Comparison of ENCODE assay signal across 1 cellular context in genomic region chr6:18155273-18155863, GRCh38.
TF ChIP-seq lines count a peak whose summit lies in the region.

A gene with protein sequence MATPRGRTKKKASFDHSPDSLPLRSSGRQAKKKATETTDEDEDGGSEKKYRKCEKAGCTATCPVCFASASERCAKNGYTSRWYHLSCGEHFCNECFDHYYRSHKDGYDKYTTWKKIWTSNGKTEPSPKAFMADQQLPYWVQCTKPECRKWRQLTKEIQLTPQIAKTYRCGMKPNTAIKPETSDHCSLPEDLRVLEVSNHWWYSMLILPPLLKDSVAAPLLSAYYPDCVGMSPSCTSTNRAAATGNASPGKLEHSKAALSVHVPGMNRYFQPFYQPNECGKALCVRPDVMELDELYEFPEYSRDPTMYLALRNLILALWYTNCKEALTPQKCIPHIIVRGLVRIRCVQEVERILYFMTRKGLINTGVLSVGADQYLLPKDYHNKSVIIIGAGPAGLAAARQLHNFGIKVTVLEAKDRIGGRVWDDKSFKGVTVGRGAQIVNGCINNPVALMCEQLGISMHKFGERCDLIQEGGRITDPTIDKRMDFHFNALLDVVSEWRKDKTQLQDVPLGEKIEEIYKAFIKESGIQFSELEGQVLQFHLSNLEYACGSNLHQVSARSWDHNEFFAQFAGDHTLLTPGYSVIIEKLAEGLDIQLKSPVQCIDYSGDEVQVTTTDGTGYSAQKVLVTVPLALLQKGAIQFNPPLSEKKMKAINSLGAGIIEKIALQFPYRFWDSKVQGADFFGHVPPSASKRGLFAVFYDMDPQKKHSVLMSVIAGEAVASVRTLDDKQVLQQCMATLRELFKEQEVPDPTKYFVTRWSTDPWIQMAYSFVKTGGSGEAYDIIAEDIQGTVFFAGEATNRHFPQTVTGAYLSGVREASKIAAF (plus strand): TSS chr6:18155422. CDS start chr6:18159896, 4,474 bp downstream.

TF ChIP-seq in HepG2, 621 proteins besides CTCF, POLR2A, EP300 and RAD21 (continued from another document and continues in another):
- TF ChIP-seq, protein P1, sequence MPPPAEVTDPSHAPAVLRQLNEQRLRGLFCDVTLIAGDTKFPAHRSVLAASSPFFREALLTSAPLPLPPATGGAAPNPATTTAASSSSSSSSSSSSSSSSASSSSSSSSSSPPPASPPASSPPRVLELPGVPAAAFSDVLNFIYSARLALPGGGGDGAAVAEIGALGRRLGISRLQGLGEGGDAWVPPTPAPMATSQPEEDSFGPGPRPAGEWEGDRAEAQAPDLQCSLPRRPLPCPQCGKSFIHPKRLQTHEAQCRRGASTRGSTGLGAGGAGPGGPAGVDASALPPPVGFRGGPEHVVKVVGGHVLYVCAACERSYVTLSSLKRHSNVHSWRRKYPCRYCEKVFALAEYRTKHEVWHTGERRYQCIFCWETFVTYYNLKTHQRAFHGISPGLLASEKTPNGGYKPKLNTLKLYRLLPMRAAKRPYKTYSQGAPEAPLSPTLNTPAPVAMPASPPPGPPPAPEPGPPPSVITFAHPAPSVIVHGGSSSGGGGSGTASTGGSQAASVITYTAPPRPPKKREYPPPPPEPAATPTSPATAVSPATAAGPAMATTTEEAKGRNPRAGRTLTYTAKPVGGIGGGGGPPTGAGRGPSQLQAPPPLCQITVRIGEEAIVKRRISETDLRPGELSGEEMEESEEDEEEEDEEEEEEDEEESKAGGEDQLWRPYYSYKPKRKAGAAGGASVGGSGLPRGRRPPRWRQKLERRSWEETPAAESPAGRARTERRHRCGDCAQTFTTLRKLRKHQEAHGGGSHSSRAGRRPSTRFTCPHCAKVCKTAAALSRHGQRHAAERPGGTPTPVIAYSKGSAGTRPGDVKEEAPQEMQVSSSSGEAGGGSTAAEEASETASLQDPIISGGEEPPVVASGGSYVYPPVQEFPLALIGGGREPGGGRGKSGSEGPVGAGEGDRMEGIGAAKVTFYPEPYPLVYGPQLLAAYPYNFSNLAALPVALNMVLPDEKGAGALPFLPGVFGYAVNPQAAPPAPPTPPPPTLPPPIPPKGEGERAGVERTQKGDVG (CRISPR knock-in tag; IDR thresholded peaks at IDR 0.05; ENCODE audit: borderline replicate concordance): no peak
- TF ChIP-seq PHF8 (CRISPR knock-in tag; IDR thresholded peaks at IDR 0.05): peak; percentile 72
- TF ChIP-seq, protein P2, sequence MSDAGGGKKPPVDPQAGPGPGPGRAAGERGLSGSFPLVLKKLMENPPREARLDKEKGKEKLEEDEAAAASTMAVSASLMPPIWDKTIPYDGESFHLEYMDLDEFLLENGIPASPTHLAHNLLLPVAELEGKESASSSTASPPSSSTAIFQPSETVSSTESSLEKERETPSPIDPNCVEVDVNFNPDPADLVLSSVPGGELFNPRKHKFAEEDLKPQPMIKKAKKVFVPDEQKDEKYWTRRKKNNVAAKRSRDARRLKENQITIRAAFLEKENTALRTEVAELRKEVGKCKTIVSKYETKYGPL (CRISPR knock-in tag; IDR thresholded peaks at IDR 0.05): no peak
- TF ChIP-seq HMGXB3 (CRISPR knock-in tag; IDR thresholded peaks at IDR 0.05; ENCODE audit: borderline replicate concordance): no peak
- no peak for TF ChIP-seq ZNF292 (CRISPR knock-in tag; IDR thresholded peaks at IDR 0.05; ENCODE audit: borderline replicate concordance, low read depth)
- peak; percentile 75; the same call in 1 of the 2 replicates for TF ChIP-seq ZNF333 (CRISPR knock-in tag; IDR thresholded peaks at IDR 0.05; ENCODE audit: borderline replicate concordance)
- no peak for TF ChIP-seq MED8 (CRISPR knock-in tag; IDR thresholded peaks at IDR 0.05; ENCODE audit: insufficient replicate concordance)
- TF ChIP-seq LCORL (IDR thresholded peaks at IDR 0.05): no peak
- TF ChIP-seq LCORL (CRISPR knock-in tag; IDR thresholded peaks at IDR 0.05): peak; percentile 44; the same call in 1 of the 2 replicates
- TF ChIP-seq, protein P3, sequence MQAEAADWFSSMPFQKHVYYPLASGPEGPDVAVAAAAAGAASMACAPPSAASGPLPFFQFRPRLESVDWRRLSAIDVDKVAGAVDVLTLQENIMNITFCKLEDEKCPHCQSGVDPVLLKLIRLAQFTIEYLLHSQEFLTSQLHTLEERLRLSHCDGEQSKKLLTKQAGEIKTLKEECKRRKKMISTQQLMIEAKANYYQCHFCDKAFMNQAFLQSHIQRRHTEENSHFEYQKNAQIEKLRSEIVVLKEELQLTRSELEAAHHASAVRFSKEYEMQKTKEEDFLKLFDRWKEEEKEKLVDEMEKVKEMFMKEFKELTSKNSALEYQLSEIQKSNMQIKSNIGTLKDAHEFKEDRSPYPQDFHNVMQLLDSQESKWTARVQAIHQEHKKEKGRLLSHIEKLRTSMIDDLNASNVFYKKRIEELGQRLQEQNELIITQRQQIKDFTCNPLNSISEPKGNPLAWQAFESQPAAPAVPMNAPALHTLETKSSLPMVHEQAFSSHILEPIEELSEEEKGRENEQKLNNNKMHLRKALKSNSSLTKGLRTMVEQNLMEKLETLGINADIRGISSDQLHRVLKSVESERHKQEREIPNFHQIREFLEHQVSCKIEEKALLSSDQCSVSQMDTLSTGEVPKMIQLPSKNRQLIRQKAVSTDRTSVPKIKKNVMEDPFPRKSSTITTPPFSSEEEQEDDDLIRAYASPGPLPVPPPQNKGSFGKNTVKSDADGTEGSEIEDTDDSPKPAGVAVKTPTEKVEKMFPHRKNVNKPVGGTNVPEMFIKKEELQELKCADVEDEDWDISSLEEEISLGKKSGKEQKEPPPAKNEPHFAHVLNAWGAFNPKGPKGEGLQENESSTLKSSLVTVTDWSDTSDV (CRISPR knock-in tag; IDR thresholded peaks at IDR 0.05): no peak
- TF ChIP-seq RORA (CRISPR knock-in tag; IDR thresholded peaks at IDR 0.05): no peak
- TF ChIP-seq ZNF660 (CRISPR knock-in tag; IDR thresholded peaks at IDR 0.05; ENCODE audit: borderline replicate concordance, low read depth): no peak
- no peak for TF ChIP-seq NONO (IDR thresholded peaks at IDR 0.05)
- peak; percentile 85 for TF ChIP-seq NONO (CRISPR knock-in tag; conservative IDR thresholded peaks at IDR 0.05)
- 0 out of 2 replicates have a peak, but pooled peaks have one; percentile 2 for TF ChIP-seq SNAPC4 (CRISPR knock-in tag; IDR thresholded peaks at IDR 0.05)
- TF ChIP-seq GATA4 (IDR thresholded peaks at IDR 0.05; ENCODE audit: borderline replicate concordance, low read depth): no peak
- TF ChIP-seq, protein P4, sequence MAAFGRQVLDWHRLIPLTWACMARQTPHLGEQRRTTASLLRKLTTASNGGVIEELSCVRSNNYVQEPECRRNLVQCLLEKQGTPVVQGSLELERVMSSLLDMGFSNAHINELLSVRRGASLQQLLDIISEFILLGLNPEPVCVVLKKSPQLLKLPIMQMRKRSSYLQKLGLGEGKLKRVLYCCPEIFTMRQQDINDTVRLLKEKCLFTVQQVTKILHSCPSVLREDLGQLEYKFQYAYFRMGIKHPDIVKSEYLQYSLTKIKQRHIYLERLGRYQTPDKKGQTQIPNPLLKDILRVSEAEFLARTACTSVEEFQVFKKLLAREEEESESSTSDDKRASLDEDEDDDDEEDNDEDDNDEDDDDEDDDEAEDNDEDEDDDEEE (CRISPR knock-in tag; IDR thresholded peaks at IDR 0.05): peak; percentile 46; the same call in 1 of the 2 replicates
- TF ChIP-seq ZNF549 (CRISPR knock-in tag; IDR thresholded peaks at IDR 0.05): no peak
- no peak for TF ChIP-seq ZNF737 (CRISPR knock-in tag; IDR thresholded peaks at IDR 0.05; ENCODE audit: borderline replicate concordance)
- peak; percentile 72; the same call in 1 of the 2 replicates for TF ChIP-seq ZNF777 (CRISPR knock-in tag; IDR thresholded peaks at IDR 0.05)
- TF ChIP-seq ZNF614 (CRISPR knock-in tag; IDR thresholded peaks at IDR 0.05; ENCODE audit: borderline replicate concordance): no peak; the same call in 1 of the 2 replicates
- no peak for TF ChIP-seq CENPX (CRISPR knock-in tag; IDR thresholded peaks at IDR 0.05)
- TF ChIP-seq, protein P5, sequence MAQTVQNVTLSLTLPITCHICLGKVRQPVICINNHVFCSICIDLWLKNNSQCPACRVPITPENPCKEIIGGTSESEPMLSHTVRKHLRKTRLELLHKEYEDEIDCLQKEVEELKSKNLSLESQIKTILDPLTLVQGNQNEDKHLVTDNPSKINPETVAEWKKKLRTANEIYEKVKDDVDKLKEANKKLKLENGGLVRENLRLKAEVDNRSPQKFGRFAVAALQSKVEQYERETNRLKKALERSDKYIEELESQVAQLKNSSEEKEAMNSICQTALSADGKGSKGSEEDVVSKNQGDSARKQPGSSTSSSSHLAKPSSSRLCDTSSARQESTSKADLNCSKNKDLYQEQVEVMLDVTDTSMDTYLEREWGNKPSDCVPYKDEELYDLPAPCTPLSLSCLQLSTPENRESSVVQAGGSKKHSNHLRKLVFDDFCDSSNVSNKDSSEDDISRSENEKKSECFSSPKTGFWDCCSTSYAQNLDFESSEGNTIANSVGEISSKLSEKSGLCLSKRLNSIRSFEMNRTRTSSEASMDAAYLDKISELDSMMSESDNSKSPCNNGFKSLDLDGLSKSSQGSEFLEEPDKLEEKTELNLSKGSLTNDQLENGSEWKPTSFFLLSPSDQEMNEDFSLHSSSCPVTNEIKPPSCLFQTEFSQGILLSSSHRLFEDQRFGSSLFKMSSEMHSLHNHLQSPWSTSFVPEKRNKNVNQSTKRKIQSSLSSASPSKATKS (CRISPR knock-in tag; IDR thresholded peaks at IDR 0.05): no peak
- TF ChIP-seq DMAP1 (CRISPR knock-in tag; IDR thresholded peaks at IDR 0.05): no peak
- no peak for TF ChIP-seq MBNL3 (CRISPR knock-in tag; conservative IDR thresholded peaks at IDR 0.05)
- TF ChIP-seq PCBP1 (IDR thresholded peaks at IDR 0.05; ENCODE audit: borderline replicate concordance, low read depth, low read length): 0 out of 2 replicates have a peak, but pooled peaks have one; percentile 58
- TF ChIP-seq ZNF672 (CRISPR knock-in tag; IDR thresholded peaks at IDR 0.05): no peak
- TF ChIP-seq, protein P6, sequence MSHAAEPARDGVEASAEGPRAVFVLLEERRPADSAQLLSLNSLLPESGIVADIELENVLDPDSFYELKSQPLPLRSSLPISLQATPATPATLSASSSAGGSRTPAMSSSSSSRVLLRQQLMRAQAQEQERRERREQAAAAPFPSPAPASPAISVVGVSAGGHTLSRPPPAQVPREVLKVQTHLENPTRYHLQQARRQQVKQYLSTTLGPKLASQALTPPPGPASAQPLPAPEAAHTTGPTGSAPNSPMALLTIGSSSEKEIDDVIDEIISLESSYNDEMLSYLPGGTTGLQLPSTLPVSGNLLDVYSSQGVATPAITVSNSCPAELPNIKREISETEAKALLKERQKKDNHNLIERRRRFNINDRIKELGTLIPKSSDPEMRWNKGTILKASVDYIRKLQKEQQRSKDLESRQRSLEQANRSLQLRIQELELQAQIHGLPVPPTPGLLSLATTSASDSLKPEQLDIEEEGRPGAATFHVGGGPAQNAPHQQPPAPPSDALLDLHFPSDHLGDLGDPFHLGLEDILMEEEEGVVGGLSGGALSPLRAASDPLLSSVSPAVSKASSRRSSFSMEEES (CRISPR knock-in tag; IDR thresholded peaks at IDR 0.05): peak; percentile 13; the same call in 1 of the 2 replicates
- TF ChIP-seq FOSL2 (CRISPR knock-in tag; IDR thresholded peaks at IDR 0.05): no peak
